8 cellular contexts compared by ENCODE assay signal in the genomic region with DNA sequence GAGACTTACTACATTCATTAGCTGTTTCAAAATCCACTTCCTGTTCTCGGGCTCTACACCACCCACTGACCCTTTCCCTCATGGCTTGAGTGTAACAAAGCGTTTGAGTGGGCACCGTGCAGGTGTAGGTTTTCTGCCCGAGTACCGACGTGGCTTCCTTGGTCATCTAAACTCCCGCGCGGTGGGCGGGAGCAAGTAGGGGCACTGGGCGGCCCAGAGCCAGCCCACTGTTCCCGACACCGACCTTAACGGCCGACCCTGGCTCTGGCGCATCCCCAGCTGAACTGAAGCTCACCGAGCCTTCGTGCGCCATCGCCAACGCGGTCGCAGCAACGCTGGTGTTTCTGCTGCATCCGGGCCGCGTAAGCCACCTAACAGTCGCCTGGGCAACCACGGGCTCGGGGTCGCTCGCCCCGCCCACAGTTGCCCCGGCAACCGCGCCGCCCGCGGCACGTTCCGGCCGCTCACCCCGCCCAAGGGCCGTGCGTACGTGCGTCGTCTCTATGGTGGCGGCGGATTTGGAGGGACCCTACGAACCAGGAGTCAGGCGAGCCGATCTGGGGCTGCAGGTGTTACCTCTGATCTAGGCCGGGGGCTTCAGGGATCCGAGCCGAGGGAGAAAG. TPM values are rescaled to one million over a fixed set of nuclear protein-coding genes. Genes with fewer than 3 reads are reported as not detected.
DNase-seq lines count a peak whose midpoint lies in the region; ATAC-seq and TF ChIP-seq lines count a peak whose summit lies in the region.

A gene (minus strand): TSS at position 372 of the 623 bp plus-strand sequence. CDS start 59 bp downstream, at position 313.
A gene with protein sequence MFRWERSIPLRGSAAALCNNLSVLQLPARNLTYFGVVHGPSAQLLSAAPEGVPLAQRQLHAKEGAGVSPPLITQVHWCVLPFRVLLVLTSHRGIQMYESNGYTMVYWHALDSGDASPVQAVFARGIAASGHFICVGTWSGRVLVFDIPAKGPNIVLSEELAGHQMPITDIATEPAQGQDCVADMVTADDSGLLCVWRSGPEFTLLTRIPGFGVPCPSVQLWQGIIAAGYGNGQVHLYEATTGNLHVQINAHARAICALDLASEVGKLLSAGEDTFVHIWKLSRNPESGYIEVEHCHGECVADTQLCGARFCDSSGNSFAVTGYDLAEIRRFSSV (plus strand): TSS at position 483 of the 623 bp plus-strand sequence. CDS start 424 bp downstream, outside the sequence.

- H3K27me3 ChIP-seq in SJSA1 (replicated peaks) (peaks cover 7% of the 10 kb centered on the region), osteoblast (ENCODE audit: insufficient read depth, low read length) (no peaks in the 10 kb centered on the region), thoracic aorta (replicated peaks; ENCODE audit: insufficient read depth) (no peaks in the 10 kb centered on the region)

- H3K9me3 ChIP-seq in SJSA1 (replicated peaks) (no peaks in the 10 kb centered on the region), osteoblast (ENCODE audit: low read depth, low read length) (no peaks in the 10 kb centered on the region), thoracic aorta (no peaks in the 10 kb centered on the region)

- no peaks in the 10 kb centered on the region for H3K79me2 ChIP-seq in osteoblast (ENCODE audit: insufficient read depth, low read length)

- peak within 1 kb of the TSS; percentile 88 for H3K27ac Mint-ChIP-seq in activated naive CD4-positive, alpha-beta T cell treated with anti-CD3 and anti-CD28 coated beads for 36 hours

- no peaks in the 10 kb centered on the region for H3K36me3 Mint-ChIP-seq in activated naive CD4-positive, alpha-beta T cell treated with anti-CD3 and anti-CD28 coated beads for 36 hours (ENCODE audit: low read depth)

- peak within 1 kb of the TSS; percentile 99 for H3K4me2 ChIP-seq in osteoblast (ENCODE audit: insufficient read depth, low read length)

- H3K27ac ChIP-seq in SJSA1 (0 out of 2 replicates have a peak within 1 kb of the TSS, but pooled peaks have one; percentile 5), osteoblast (ENCODE audit: low read depth, low read length) (peak within 1 kb of the TSS; percentile 65), thoracic aorta (peak within 1 kb of the TSS; percentile 14 to 48)

- H3K9me3 Mint-ChIP-seq in activated naive CD4-positive, alpha-beta T cell treated with anti-CD3 and anti-CD28 coated beads for 36 hours = no peaks in the 10 kb centered on the region

- peaks cover 6% of the 10 kb centered on the region for H3K36me3 ChIP-seq in SJSA1
- peaks cover 10% of the 10 kb centered on the region for H3K36me3 ChIP-seq in osteoblast (ENCODE audit: insufficient read depth, low read length)
- peaks cover 3% of the 10 kb centered on the region for H3K36me3 ChIP-seq in thoracic aorta

- H2AFZ ChIP-seq in osteoblast (ENCODE audit: low read length) = peak within 1 kb of the TSS; percentile 97

- peaks cover 24% of the 10 kb centered on the region for H3K4me1 Mint-ChIP-seq in activated naive CD4-positive, alpha-beta T cell treated with anti-CD3 and anti-CD28 coated beads for 36 hours (ENCODE audit: low read depth)

- TF ChIP-seq CTCF in HFF-Myc (IDR thresholded peaks at IDR 0.05; ENCODE audit: low read depth, low read length, missing control alignments) (no peak), osteoblast (IDR thresholded peaks at IDR 0.05; ENCODE audit: extremely low read depth, low read depth, low read length) (no peak), thoracic aorta (IDR thresholded peaks at IDR 0.05) (no peak)

- H3K4me3 Mint-ChIP-seq in activated naive CD4-positive, alpha-beta T cell treated with anti-CD3 and anti-CD28 coated beads for 36 hours = peak within 1 kb of the TSS; percentile 99

- no peaks in the 10 kb centered on the region for H4K20me1 ChIP-seq in osteoblast (ENCODE audit: insufficient read depth, low read length)

- CTCF ChIA-PET in activated naive CD4-positive, alpha-beta T cell treated with anti-CD3 and anti-CD28 coated beads for 36 hours (lab: Charles Lee) = interaction anchor here (0.6 to 2.0 kb wide), 3 partner anchors 10 to 30 kb away, joined by 3 to 9 read pairs (median 4); no protein-coding TSS in a partner anchor

- H3K4me1 ChIP-seq in SJSA1 (replicated peaks) = peaks cover 12% of the 10 kb centered on the region
- peaks cover 10% of the 10 kb centered on the region for H3K4me1 ChIP-seq in osteoblast (ENCODE audit: insufficient read depth, low read length)
- peaks cover 0 to 21% of the 10 kb centered on the region in 2 donors for H3K4me1 ChIP-seq in thoracic aorta (ENCODE audit: control insufficient read depth in 1 of 2, low read depth in 2 of 2)

- ATAC-seq in thoracic aorta (ENCODE audit: insufficient number of reproducible peaks, low FRiP score, low read depth) = peak; percentile 62

- no peaks in the 10 kb centered on the region for H3K27me3 Mint-ChIP-seq in activated naive CD4-positive, alpha-beta T cell treated with anti-CD3 and anti-CD28 coated beads for 36 hours (ENCODE audit: low read depth)

- H3K4me3 ChIP-seq in HFF-Myc (replicated peaks; ENCODE audit: low read depth, low read length) (peak within 1 kb of the TSS; percentile 59), SJSA1 (peak within 1 kb of the TSS; percentile 48), osteoblast (ENCODE audit: insufficient read depth, low read length) (peak within 1 kb of the TSS; percentile 93), thoracic aorta (peak within 1 kb of the TSS; percentile 74)

- DNase-seq in GM04504 (ENCODE audit: low read depth) (peak; percentile 65), HFF-Myc (ENCODE audit: extremely low read depth, low read depth) (peak; percentile 66), MV-4-11 (lab: John Stamatoyannopoulos, UW) (peak; percentile 89), SJSA1 (ENCODE audit: low read depth in 1 of 2, low spot score in 2 of 2) (peak; percentile 75 to 88), germinal center (ENCODE audit: low spot score) (peak; percentile 95), osteoblast (ENCODE audit: insufficient read length, low spot score, missing footprints) (peak; percentile 99), thoracic aorta (ENCODE audit: low spot score) (no peak)
- peak; percentile 90 for DNase-seq in activated naive CD4-positive, alpha-beta T cell treated with anti-CD3 and anti-CD28 coated beads for 36 hours

- intact Hi-C loops in activated naive CD4-positive, alpha-beta T cell treated with anti-CD3 and anti-CD28 coated beads for 36 hours (cut with micrococcal nuclease) = loop anchor here (1.0 kb wide), 3 partner anchors 29 to 108 kb away; a partner anchor contains a TSS

RNA-seq across cellular contexts. Expression of the first gene that starts in this region (rescaled TPM):
- total RNA-seq in SJSA1 (2014; rRNA removed; shearing (Covaris generic)) = 0.34 and 1.3 TPM in 2 replicates
- 1 to 10 TPM; 2.6 to 3.4 TPM for total RNA-seq in activated naive CD4-positive, alpha-beta T cell treated with anti-CD3 and anti-CD28 coated beads for 36 hours
- total RNA-seq in osteoblast (0.72 and 1.5 TPM in 2 replicates), thoracic aorta (1 to 10 TPM; 1.7 to 1.9 TPM)

RNA-seq across cellular contexts. Expression of the second gene that starts in this region (rescaled TPM):
- 13.8 and 15.2 TPM in 2 replicates for total RNA-seq in SJSA1 (2014; rRNA removed; shearing (Covaris generic))
- 10 to 100 TPM; 67.2 to 70.8 TPM for total RNA-seq in activated naive CD4-positive, alpha-beta T cell treated with anti-CD3 and anti-CD28 coated beads for 36 hours
- total RNA-seq in osteoblast = 21.2 and 23.9 TPM in 2 replicates
- 1 to 10 TPM; 6.1 to 6.2 TPM for total RNA-seq in thoracic aorta

Comparison
In these comparisons a context has a peak if more than half of its experiments do, and no peak if none do; other contexts are left out.
1. H3K27ac ChIP-seq: peak in every context shown above with its lines; median percentile 65 in osteoblast; 31 in thoracic aorta; 5 in SJSA1.